Comparison of ENCODE assay signal across 1 cellular context in the genomic region with DNA sequence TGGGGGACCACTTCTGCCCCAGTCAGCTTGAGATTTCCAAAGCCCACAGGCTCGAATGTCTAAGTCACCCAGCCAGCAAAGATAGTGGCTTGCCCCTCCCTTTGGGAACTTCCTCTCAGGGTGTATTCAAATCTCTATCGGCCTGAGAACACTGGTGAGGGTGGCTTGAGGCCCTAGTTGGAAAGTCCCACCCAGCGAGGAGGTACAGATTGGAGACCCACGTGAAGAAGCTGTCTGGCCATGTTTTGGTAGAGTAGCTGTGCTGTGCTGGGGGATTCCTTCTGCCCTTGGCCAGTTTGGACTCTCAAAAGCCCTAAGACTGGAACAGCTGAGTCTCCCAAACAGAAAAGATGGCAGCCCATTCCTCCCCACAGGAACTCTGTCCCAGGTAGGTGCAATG.
TF ChIP-seq lines count a peak whose summit lies in the region.

No MANE protein-coding gene starts in this region.

TF ChIP-seq in GM12878, 131 proteins besides CTCF, POLR2A, EP300 and RAD21 (continued from another document):
- TF ChIP-seq, protein P1, sequence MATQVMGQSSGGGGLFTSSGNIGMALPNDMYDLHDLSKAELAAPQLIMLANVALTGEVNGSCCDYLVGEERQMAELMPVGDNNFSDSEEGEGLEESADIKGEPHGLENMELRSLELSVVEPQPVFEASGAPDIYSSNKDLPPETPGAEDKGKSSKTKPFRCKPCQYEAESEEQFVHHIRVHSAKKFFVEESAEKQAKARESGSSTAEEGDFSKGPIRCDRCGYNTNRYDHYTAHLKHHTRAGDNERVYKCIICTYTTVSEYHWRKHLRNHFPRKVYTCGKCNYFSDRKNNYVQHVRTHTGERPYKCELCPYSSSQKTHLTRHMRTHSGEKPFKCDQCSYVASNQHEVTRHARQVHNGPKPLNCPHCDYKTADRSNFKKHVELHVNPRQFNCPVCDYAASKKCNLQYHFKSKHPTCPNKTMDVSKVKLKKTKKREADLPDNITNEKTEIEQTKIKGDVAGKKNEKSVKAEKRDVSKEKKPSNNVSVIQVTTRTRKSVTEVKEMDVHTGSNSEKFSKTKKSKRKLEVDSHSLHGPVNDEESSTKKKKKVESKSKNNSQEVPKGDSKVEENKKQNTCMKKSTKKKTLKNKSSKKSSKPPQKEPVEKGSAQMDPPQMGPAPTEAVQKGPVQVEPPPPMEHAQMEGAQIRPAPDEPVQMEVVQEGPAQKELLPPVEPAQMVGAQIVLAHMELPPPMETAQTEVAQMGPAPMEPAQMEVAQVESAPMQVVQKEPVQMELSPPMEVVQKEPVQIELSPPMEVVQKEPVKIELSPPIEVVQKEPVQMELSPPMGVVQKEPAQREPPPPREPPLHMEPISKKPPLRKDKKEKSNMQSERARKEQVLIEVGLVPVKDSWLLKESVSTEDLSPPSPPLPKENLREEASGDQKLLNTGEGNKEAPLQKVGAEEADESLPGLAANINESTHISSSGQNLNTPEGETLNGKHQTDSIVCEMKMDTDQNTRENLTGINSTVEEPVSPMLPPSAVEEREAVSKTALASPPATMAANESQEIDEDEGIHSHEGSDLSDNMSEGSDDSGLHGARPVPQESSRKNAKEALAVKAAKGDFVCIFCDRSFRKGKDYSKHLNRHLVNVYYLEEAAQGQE (IDR thresholded peaks at IDR 0.05; ENCODE audit: low read depth, low read length), result no peak
- no peak for TF ChIP-seq STAT1 (conservative IDR thresholded peaks at IDR 0.05)
- peak; percentile 19; the same call in 1 of the 2 replicates for TF ChIP-seq IRF4 (IDR thresholded peaks at IDR 0.05; ENCODE audit: low read depth, low read length)
- TF ChIP-seq, protein P2, sequence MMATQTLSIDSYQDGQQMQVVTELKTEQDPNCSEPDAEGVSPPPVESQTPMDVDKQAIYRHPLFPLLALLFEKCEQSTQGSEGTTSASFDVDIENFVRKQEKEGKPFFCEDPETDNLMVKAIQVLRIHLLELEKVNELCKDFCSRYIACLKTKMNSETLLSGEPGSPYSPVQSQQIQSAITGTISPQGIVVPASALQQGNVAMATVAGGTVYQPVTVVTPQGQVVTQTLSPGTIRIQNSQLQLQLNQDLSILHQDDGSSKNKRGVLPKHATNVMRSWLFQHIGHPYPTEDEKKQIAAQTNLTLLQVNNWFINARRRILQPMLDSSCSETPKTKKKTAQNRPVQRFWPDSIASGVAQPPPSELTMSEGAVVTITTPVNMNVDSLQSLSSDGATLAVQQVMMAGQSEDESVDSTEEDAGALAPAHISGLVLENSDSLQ (IDR thresholded peaks at IDR 0.05), result no peak
- no peak for TF ChIP-seq HDGF (IDR thresholded peaks at IDR 0.05)
- peak; percentile 83 for TF ChIP-seq RELA (IDR thresholded peaks at IDR 0.05; ENCODE audit: borderline replicate concordance, partially characterized antibody)
- TF ChIP-seq, protein P3, sequence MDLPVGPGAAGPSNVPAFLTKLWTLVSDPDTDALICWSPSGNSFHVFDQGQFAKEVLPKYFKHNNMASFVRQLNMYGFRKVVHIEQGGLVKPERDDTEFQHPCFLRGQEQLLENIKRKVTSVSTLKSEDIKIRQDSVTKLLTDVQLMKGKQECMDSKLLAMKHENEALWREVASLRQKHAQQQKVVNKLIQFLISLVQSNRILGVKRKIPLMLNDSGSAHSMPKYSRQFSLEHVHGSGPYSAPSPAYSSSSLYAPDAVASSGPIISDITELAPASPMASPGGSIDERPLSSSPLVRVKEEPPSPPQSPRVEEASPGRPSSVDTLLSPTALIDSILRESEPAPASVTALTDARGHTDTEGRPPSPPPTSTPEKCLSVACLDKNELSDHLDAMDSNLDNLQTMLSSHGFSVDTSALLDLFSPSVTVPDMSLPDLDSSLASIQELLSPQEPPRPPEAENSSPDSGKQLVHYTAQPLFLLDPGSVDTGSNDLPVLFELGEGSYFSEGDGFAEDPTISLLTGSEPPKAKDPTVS (IDR thresholded peaks at IDR 0.05; ENCODE audit: low read depth, low read length), result no peak
- no peak for TF ChIP-seq EED (IDR thresholded peaks at IDR 0.05; ENCODE audit: low read depth)
- TF ChIP-seq HDAC2 (IDR thresholded peaks at IDR 0.05), result no peak
- TF ChIP-seq, protein P4, sequence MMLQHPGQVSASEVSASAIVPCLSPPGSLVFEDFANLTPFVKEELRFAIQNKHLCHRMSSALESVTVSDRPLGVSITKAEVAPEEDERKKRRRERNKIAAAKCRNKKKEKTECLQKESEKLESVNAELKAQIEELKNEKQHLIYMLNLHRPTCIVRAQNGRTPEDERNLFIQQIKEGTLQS (IDR thresholded peaks at IDR 0.05; ENCODE audit: borderline replicate concordance, extremely low read depth, low read depth, low read length), result no peak
- no peak for TF ChIP-seq FOXK2 (IDR thresholded peaks at IDR 0.05)
- no peak for TF ChIP-seq POLR2AphosphoS2 (IDR thresholded peaks at IDR 0.05; ENCODE audit: low read depth, low read length)
- TF ChIP-seq BMI1 (IDR thresholded peaks at IDR 0.05; ENCODE audit: borderline replicate concordance), result no peak
- TF ChIP-seq BACH1 (IDR thresholded peaks at IDR 0.05; ENCODE audit: borderline replicate concordance), result no peak
- TF ChIP-seq TARDBP (IDR thresholded peaks at IDR 0.05; ENCODE audit: borderline replicate concordance), result peak; percentile 44; the same call in 1 of the 2 replicates
- TF ChIP-seq LARP7 (IDR thresholded peaks at IDR 0.05), result no peak
- TF ChIP-seq ATF7 (IDR thresholded peaks at IDR 0.05; ENCODE audit: low read depth), result no peak
- TF ChIP-seq CBX5 (IDR thresholded peaks at IDR 0.05; ENCODE audit: low read depth), result no peak
- peak in 1 of 2 experiments; percentile 39; a peak in 1 of 4 replicates for TF ChIP-seq BHLHE40 (IDR thresholded peaks at IDR 0.05; ENCODE audit: borderline replicate concordance in 1 of 2, low read depth in 2 of 2, low read length in 1 of 2)
- TF ChIP-seq, protein P5, sequence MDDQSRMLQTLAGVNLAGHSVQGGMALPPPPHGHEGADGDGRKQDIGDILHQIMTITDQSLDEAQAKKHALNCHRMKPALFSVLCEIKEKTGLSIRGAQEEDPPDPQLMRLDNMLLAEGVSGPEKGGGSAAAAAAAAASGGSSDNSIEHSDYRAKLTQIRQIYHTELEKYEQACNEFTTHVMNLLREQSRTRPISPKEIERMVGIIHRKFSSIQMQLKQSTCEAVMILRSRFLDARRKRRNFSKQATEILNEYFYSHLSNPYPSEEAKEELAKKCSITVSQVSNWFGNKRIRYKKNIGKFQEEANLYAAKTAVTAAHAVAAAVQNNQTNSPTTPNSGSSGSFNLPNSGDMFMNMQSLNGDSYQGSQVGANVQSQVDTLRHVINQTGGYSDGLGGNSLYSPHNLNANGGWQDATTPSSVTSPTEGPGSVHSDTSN (IDR thresholded peaks at IDR 0.05; ENCODE audit: insufficient replicate concordance, low read depth, low read length), result no peak
- TF ChIP-seq HDAC6 (IDR thresholded peaks at IDR 0.05; ENCODE audit: unreplicated experiment), result no peak
- 0 out of 2 replicates have a peak, but pooled peaks have one; percentile 51 for TF ChIP-seq NBN (IDR thresholded peaks at IDR 0.05)
- TF ChIP-seq EZH2 (IDR thresholded peaks at IDR 0.05; ENCODE audit: borderline replicate concordance, control insufficient read depth, low read depth, low read length), result no peak
- TF ChIP-seq, protein P6, sequence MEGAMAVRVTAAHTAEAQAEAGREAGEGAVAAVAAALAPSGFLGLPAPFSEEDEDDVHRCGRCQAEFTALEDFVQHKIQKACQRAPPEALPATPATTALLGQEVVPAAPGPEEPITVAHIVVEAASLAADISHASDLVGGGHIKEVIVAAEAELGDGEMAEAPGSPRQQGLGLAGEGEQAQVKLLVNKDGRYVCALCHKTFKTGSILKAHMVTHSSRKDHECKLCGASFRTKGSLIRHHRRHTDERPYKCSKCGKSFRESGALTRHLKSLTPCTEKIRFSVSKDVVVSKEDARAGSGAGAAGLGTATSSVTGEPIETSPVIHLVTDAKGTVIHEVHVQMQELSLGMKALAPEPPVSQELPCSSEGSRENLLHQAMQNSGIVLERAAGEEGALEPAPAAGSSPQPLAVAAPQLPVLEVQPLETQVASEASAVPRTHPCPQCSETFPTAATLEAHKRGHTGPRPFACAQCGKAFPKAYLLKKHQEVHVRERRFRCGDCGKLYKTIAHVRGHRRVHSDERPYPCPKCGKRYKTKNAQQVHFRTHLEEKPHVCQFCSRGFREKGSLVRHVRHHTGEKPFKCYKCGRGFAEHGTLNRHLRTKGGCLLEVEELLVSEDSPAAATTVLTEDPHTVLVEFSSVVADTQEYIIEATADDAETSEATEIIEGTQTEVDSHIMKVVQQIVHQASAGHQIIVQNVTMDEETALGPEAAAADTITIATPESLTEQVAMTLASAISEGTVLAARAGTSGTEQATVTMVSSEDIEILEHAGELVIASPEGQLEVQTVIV (IDR thresholded peaks at IDR 0.05; ENCODE audit: borderline replicate concordance, partially characterized antibody), result no peak
- no peak for TF ChIP-seq CREM (IDR thresholded peaks at IDR 0.05; ENCODE audit: low read depth)
- TF ChIP-seq ZBED1 (IDR thresholded peaks at IDR 0.05; ENCODE audit: borderline replicate concordance), result no peak
- no peak for TF ChIP-seq NRF1 (conservative IDR thresholded peaks at IDR 0.05; ENCODE audit: low read depth, low read length)
- TF ChIP-seq TCF3 (IDR thresholded peaks at IDR 0.05; ENCODE audit: borderline replicate concordance, insufficient read depth, low read depth, low read length), result no peak
- TF ChIP-seq SMAD1 (IDR thresholded peaks at IDR 0.05; ENCODE audit: low read depth, partially characterized antibody), result no peak
- TF ChIP-seq SMAD5 (IDR thresholded peaks at IDR 0.05; ENCODE audit: low read depth), result no peak
- TF ChIP-seq KAT2A (conservative IDR thresholded peaks at IDR 0.05; ENCODE audit: control insufficient read depth, low read depth, low read length), result no peak
- no peak for TF ChIP-seq BCL11A (IDR thresholded peaks at IDR 0.05; ENCODE audit: low read depth, low read length)
- peak; percentile 62; the same call in 1 of the 2 replicates for TF ChIP-seq YY1 (IDR thresholded peaks at IDR 0.05; ENCODE audit: low read depth, low read length)
TF ChIP-seq in GM12878: peak in this region for 20.
